23 cellular contexts compared by ENCODE assay signal in genomic region chr1:30811187-30811586, GRCh38. TPM values are rescaled to one million over a fixed set of nuclear protein-coding genes. Genes with fewer than 3 reads are reported as not detected.
DNase-seq lines count a peak whose midpoint lies in the region; ATAC-seq, FAIRE-seq and TF ChIP-seq lines count a peak whose summit lies in the region.
"Had no signal": no experiment of that assay in that cellular context is flagged by ENCODE, and none has a peak within 500 bp of the region (broad histone marks: within the 10 kb centered on the region; RNA-seq: fewer than 3 reads in every experiment).

No MANE protein-coding gene starts in this region.

- H4K20me1 ChIP-seq in astrocyte (ENCODE audit: insufficient read depth, low read length), result no peaks in the 10 kb centered on the region

- H3K4me1 Mint-ChIP-seq in astrocyte (ENCODE audit: low read depth, unreplicated experiment), result peaks cover 37% of the 10 kb centered on the region
- H3K4me1 Mint-ChIP-seq in glutamatergic neuron (ENCODE audit: low read depth, unreplicated experiment), result peaks cover 22% of the 10 kb centered on the region

- H3K9me3 ChIP-seq in astrocyte (ENCODE audit: insufficient read depth, low read depth, low read length), result no peaks in the 10 kb centered on the region
- H3K9me3 ChIP-seq: A549, Caco-2 had no signal

- H3K27me3 ChIP-seq in astrocyte (ENCODE audit: insufficient read depth, low read length) (no peaks in the 10 kb centered on the region), rectal smooth muscle tissue (ENCODE audit: control insufficient read depth, insufficient read depth, low read length) (no peaks in the 10 kb centered on the region)

- H3K9me3 Mint-ChIP-seq in astrocyte (ENCODE audit: unreplicated experiment) (no peaks in the 10 kb centered on the region), glutamatergic neuron (ENCODE audit: unreplicated experiment) (peaks cover 2% of the 10 kb centered on the region)
- H3K9me3 Mint-ChIP-seq: CD4-positive, alpha-beta T cell; HFFc6; IgD-negative memory B cell had no signal

- no peak for ATAC-seq in GM19328 (IDR thresholded peaks at IDR 0.05; ENCODE audit: unreplicated experiment)
- ATAC-seq: A549 had no signal

- H3K27ac ChIP-seq in astrocyte (ENCODE audit: low read depth, low read length) (no peak overlapping the region), rectal smooth muscle tissue (ENCODE audit: low read depth, low read length) (peak overlapping the region; percentile 85)
- H3K27ac ChIP-seq: 22Rv1, A549, C4-2B, GM23248 had no signal

- DNase-seq in astrocyte (ENCODE audit: low read depth), result no peak
- DNase-seq in glutamatergic neuron, result no peak
- DNase-seq in NCI-H524 (lab: John Stamatoyannopoulos, UW), result no peak
- no peak for DNase-seq in activated CD4-positive, alpha-beta T cell treated with anti-CD3 and anti-CD28 coated beads, Interleukin-2, amount 50 U/mL, for 48 hours
- no peak for DNase-seq in GM19239 (ENCODE audit: insufficient read length, low spot score)
- DNase-seq: AML-193; Caco-2; CD4-positive, alpha-beta T cell; DMS79; GF-D8; GM23248; HCEC 1CT; HFFc6 had no signal

- TF ChIP-seq CTCF in astrocyte (IDR thresholded peaks at IDR 0.05; ENCODE audit: insufficient read depth, low read depth, low read length), result no peak
- TF ChIP-seq CTCF in glutamatergic neuron (IDR thresholded peaks at IDR 0.05; ENCODE audit: partially characterized antibody, unreplicated experiment), result no peak

- no peaks in the 10 kb centered on the region for H3K79me2 ChIP-seq in astrocyte (ENCODE audit: insufficient read depth, low read length)

- H3K36me3 Mint-ChIP-seq in astrocyte (ENCODE audit: low read depth, unreplicated experiment) (no peaks in the 10 kb centered on the region), glutamatergic neuron (ENCODE audit: unreplicated experiment) (no peaks in the 10 kb centered on the region)
- H3K36me3 Mint-ChIP-seq: IgD-negative memory B cell had no signal

- no peaks in the 10 kb centered on the region for H3K27me3 Mint-ChIP-seq in astrocyte (ENCODE audit: low read depth, unreplicated experiment)
- peaks cover 4% of the 10 kb centered on the region for H3K27me3 Mint-ChIP-seq in glutamatergic neuron (ENCODE audit: unreplicated experiment)

- H3K4me1 ChIP-seq in astrocyte (ENCODE audit: insufficient read depth, low read length) (peaks cover 42% of the 10 kb centered on the region), rectal smooth muscle tissue (ENCODE audit: control insufficient read depth, insufficient read depth, low read length) (peaks cover 38% of the 10 kb centered on the region)
- H3K4me1 ChIP-seq: Caco-2 had no signal

- no peak overlapping the region for H3K4me3 Mint-ChIP-seq in astrocyte (ENCODE audit: unreplicated experiment)
- peak overlapping the region; percentile 26 for H3K4me3 Mint-ChIP-seq in glutamatergic neuron (ENCODE audit: unreplicated experiment)
- H3K4me3 Mint-ChIP-seq: CD4-positive, alpha-beta T cell; IgD-negative memory B cell had no signal

- no peak overlapping the region for H3K4me2 ChIP-seq in astrocyte (ENCODE audit: low read length)
- H3K4me2 ChIP-seq: A549 had no signal

- H3K9ac ChIP-seq in astrocyte (ENCODE audit: low read length), result no peak overlapping the region
- H3K9ac ChIP-seq in rectal smooth muscle tissue (ENCODE audit: low read length), result no peak overlapping the region
- H3K9ac ChIP-seq: GM23248 had no signal

- H3K36me3 ChIP-seq in astrocyte (ENCODE audit: insufficient read depth, low read length) (no peaks in the 10 kb centered on the region), rectal smooth muscle tissue (ENCODE audit: control insufficient read depth, insufficient read depth, low read length) (no peaks in the 10 kb centered on the region)

- no peak overlapping the region for H3K4me3 ChIP-seq in astrocyte (ENCODE audit: insufficient read depth, low read depth, low read length)
- H3K4me3 ChIP-seq in rectal smooth muscle tissue (ENCODE audit: low read length), result no peak overlapping the region
- H3K4me3 ChIP-seq: A549, GM23248 had no signal

- peak; percentile 58 for FAIRE-seq in G401.6 (lab: Jason Lieb, UNC)
- FAIRE-seq in astrocyte (lab: Jason Lieb, UNC), result no peak
- FAIRE-seq in GM19239 (lab: Jason Lieb, UNC), result no peak
- FAIRE-seq: A549, D721Med, H54, HTR-8/SVneo had no signal

- no peak overlapping the region for H2AFZ ChIP-seq in astrocyte (ENCODE audit: low read depth, low read length)
- H2AFZ ChIP-seq: GM23248 had no signal

- H3K27ac Mint-ChIP-seq in astrocyte (ENCODE audit: unreplicated experiment), result peak overlapping the region; percentile 92
- H3K27ac Mint-ChIP-seq in glutamatergic neuron (ENCODE audit: unreplicated experiment), result peak overlapping the region; percentile 67
- H3K27ac Mint-ChIP-seq: CD4-positive, alpha-beta T cell had no signal

RNA-seq across cellular contexts. Expression of gene LAPTM5, which starts 53.6 kb away (rescaled TPM):
- total RNA-seq in astrocyte, result 0.77 and 0.89 TPM in 2 replicates
- 0.56 TPM for total RNA-seq in glutamatergic neuron (ENCODE audit: unreplicated experiment)
- total RNA-seq: Caco-2, GM23248 had no signal
